In the genomic region with DNA sequence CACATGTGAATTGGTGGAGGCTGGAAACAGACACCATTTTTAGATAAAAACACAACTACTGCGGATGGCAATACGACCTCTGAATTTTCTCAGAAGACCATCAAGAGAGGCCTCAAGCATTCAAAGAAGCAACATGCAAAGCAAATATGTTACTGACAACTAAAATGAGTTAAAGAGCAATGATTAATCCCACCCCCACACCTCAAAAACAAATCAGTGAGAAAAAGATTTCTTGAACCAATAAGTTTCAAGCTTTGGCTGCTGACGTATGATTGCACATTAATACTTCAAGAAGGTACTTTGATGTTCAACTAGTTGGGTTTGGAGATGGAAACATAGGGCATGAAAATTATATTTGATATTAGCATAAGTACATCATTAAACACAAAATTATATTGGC, we compare ENCODE assay signal across 9 cellular contexts.
DNase-seq lines count a peak whose midpoint lies in the region; ATAC-seq, FAIRE-seq and TF ChIP-seq lines count a peak whose summit lies in the region.
"Had no signal": no experiment of that assay in that cellular context is flagged by ENCODE, and none has a peak within 500 bp of the region (broad histone marks: within the 10 kb centered on the region; RNA-seq: fewer than 3 reads in every experiment).

No MANE protein-coding gene starts in this region.

- H3K36me3 Mint-ChIP-seq in stimulated activated memory B cell treated with anti-CD40 and anti-IgM and Interleukin-4, amounts not matched to agents 10 μg/mL and 1 μg/mL and 100 μg/mL, for 72 hours: peaks cover 11% of the 10 kb centered on the region

- no peak for ATAC-seq in stimulated activated memory B cell treated with anti-CD40 and anti-IgM and Interleukin-4, amounts not matched to agents 10 μg/mL and 1 μg/mL and 100 μg/mL, for 72 hours
- no peak for ATAC-seq in GM18861 (IDR thresholded peaks at IDR 0.05; ENCODE audit: unreplicated experiment)

- no peaks in the 10 kb centered on the region for H3K27me3 Mint-ChIP-seq in stimulated activated memory B cell treated with anti-CD40 and anti-IgM and Interleukin-4, amounts not matched to agents 10 μg/mL and 1 μg/mL and 100 μg/mL, for 72 hours

- peaks cover 54% of the 10 kb centered on the region for H3K4me1 Mint-ChIP-seq in stimulated activated memory B cell treated with anti-CD40 and anti-IgM and Interleukin-4, amounts not matched to agents 10 μg/mL and 1 μg/mL and 100 μg/mL, for 72 hours

- H3K9me3 Mint-ChIP-seq in stimulated activated memory B cell treated with anti-CD40 and anti-IgM and Interleukin-4, amounts not matched to agents 10 μg/mL and 1 μg/mL and 100 μg/mL, for 72 hours: no peaks in the 10 kb centered on the region

- no peak for TF ChIP-seq CTCF in VCaP (conservative IDR thresholded peaks at IDR 0.05)

- DNase-seq in DMS 273 (lab: John Stamatoyannopoulos, UW; ENCODE audit: unreplicated experiment) (peak; percentile 4), DMS 273 treated with DMSO at 0.1 percent for 48 hours (lab: John Stamatoyannopoulos, UW) (no peak), T1000 (lab: John Stamatoyannopoulos, UW) (no peak), GM19239 (ENCODE audit: insufficient read length, low spot score) (no peak)

- peak overlapping the region; percentile 97 for H3K4me3 ChIP-seq in iPS-11a (ENCODE audit: low read depth, low read length)

- peak overlapping the region; percentile 91 for H3K27ac Mint-ChIP-seq in stimulated activated memory B cell treated with anti-CD40 and anti-IgM and Interleukin-4, amounts not matched to agents 10 μg/mL and 1 μg/mL and 100 μg/mL, for 72 hours

- peak overlapping the region; percentile 80 for H3K27ac ChIP-seq in VCaP

- FAIRE-seq in GM19239 (lab: Jason Lieb, UNC): no peak
- FAIRE-seq: A204.1 had no signal

- peak overlapping the region; percentile 96 for H3K4me3 Mint-ChIP-seq in stimulated activated memory B cell treated with anti-CD40 and anti-IgM and Interleukin-4, amounts not matched to agents 10 μg/mL and 1 μg/mL and 100 μg/mL, for 72 hours
